2 cellular contexts compared by ENCODE assay signal in genomic region chr11:2223153-2223794, GRCh38.
TF ChIP-seq lines count a peak whose summit lies in the region.

No MANE protein-coding gene starts in this region.

TF ChIP-seq in IMR-90, 13 proteins besides CTCF, POLR2A, EP300 and RAD21:
- TF ChIP-seq MXI1 (IDR thresholded peaks at IDR 0.05; ENCODE audit: borderline replicate concordance, low read depth, low read length) (no peak), RCOR1 (IDR thresholded peaks at IDR 0.05; ENCODE audit: insufficient replicate concordance, low read length) (no peak), BHLHE40 (IDR thresholded peaks at IDR 0.05; ENCODE audit: low read depth, low read length) (no peak), FOS (IDR thresholded peaks at IDR 0.05; ENCODE audit: low read depth, low read length) (no peak), CHD1 (IDR thresholded peaks at IDR 0.05; ENCODE audit: low read depth, low read length) (no peak), NFE2L2 (IDR thresholded peaks at IDR 0.05; ENCODE audit: low read depth, low read length) (no peak), MAZ (IDR thresholded peaks at IDR 0.05; ENCODE audit: borderline replicate concordance, low read depth, low read length) (no peak), MAFK (IDR thresholded peaks at IDR 0.05; ENCODE audit: low read depth, low read length) (no peak), RFX5 (IDR thresholded peaks at IDR 0.05; ENCODE audit: low read depth, low read length) (no peak), SMC3 (IDR thresholded peaks at IDR 0.05; ENCODE audit: low read depth, low read length) (no peak), ELK1 (IDR thresholded peaks at IDR 0.05; ENCODE audit: borderline replicate concordance, low read depth, low read length) (no peak), CEBPB (IDR thresholded peaks at IDR 0.05; ENCODE audit: low read depth, low read length) (no peak), USF2 (IDR thresholded peaks at IDR 0.05; ENCODE audit: low read depth, low read length) (no peak)

TF ChIP-seq in H1, 55 proteins besides CTCF, POLR2A, EP300 and RAD21:
- no peak for TF ChIP-seq CEBPB (IDR thresholded peaks at IDR 0.05; ENCODE audit: low read depth, low read length)
- peak; percentile 34 for TF ChIP-seq NANOG (IDR thresholded peaks at IDR 0.05; ENCODE audit: insufficient read depth, low read depth, low read length, poor library complexity, severe bottlenecking)
- TF ChIP-seq POU5F1 (IDR thresholded peaks at IDR 0.05; ENCODE audit: low read depth, low read length): 0 out of 2 replicates have a peak, but pooled peaks have one; percentile 11
- 0 out of 2 replicates have a peak, but pooled peaks have one; percentile 11 for TF ChIP-seq SP1 (IDR thresholded peaks at IDR 0.05; ENCODE audit: low read depth, low read length)
- 0 out of 2 replicates have a peak, but pooled peaks have one; percentile 61 for TF ChIP-seq TCF12 (IDR thresholded peaks at IDR 0.05; ENCODE audit: low read depth, low read length)
